ENCODE assay signal across 1 cellular context in the genomic region with DNA sequence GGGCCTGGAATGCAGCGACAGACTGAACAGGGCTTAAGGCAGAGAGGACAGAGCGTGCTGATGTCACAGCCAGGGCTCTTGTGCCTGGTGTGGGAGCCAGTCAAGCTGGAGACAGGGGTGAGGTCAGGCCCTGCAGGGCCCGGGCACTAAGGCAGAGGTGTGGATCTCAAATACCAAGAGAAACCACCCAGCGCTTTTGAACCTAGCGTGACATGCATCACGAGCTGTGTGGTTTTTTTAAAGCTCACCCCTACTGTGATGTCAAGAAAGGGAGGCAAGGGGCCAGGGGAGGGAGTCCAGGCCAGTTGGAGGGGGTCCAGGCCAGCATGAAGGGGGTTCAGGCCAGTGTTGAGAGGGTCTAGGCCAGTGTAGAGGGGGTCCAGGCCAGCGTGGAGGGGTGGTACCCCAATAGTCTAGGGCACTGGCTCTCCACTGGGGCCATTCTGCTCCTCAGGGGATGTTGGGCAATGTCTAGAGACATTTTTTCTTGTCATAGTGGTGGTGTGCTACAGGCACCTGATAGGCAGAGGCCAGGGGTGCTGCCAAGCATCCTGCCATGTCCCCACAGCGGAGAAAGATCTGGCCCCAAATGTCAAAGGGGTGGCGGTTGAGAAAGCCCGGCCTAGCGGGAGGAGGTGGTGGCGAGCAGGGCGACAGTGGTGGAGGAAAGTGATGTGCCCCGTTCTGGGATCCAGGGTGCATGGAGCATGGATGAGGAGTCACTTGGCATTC.
TF ChIP-seq lines count a peak whose summit lies in the region.

No MANE protein-coding gene starts in this region.

TF ChIP-seq in SK-N-SH, 30 proteins besides CTCF, POLR2A, EP300 and RAD21 (continued from another document):
- TF ChIP-seq IRF3 (IDR thresholded peaks at IDR 0.05; ENCODE audit: low read depth, low read length) (no peak), MEF2A (IDR thresholded peaks at IDR 0.05; ENCODE audit: borderline replicate concordance, low read depth) (no peak), TAF1 (IDR thresholded peaks at IDR 0.05; ENCODE audit: borderline replicate concordance, low read depth, low read length) (no peak), MXI1 (IDR thresholded peaks at IDR 0.05; ENCODE audit: low read depth, low read length) (no peak), FOSL2 (IDR thresholded peaks at IDR 0.05; ENCODE audit: borderline replicate concordance, low read depth) (no peak), SMC3 (IDR thresholded peaks at IDR 0.05; ENCODE audit: low read depth, low read length) (no peak), RFX5 (IDR thresholded peaks at IDR 0.05; ENCODE audit: low read length) (no peak)
- TF ChIP-seq, protein P1, sequence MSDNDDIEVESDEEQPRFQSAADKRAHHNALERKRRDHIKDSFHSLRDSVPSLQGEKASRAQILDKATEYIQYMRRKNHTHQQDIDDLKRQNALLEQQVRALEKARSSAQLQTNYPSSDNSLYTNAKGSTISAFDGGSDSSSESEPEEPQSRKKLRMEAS (IDR thresholded peaks at IDR 0.05; ENCODE audit: low read depth): no peak
